Comparison of ENCODE assay signal across 5 cellular contexts in the genomic region with DNA sequence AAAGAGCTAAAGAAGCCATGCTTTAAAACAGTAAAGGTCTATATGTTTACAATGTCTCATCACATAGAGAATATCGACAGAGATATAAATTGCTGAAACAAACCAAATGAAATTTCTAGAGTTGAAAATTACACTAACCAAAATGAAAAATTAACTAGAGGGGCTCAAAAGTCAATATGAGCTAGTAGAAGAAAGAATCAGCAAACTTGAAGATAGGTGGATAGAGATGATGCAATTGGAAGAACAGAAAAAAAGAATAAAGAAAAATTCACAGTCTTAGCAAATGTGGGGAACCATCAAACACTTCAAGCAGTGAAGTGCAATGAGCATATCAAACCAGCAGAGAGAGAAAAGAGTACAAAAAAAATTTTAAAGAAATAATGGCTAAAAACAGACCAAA.
A peak's percentile ranks its signal among the peaks of the same experiment; 100 is the strongest.
TF ChIP-seq lines count a peak whose summit lies in the region.

No MANE protein-coding gene starts in this region.

TF ChIP-seq in SK-N-SH treated with all-trans-retinoic acid at 6 μM for 48 hours, 23 proteins besides CTCF, POLR2A, EP300 and RAD21:
- TF ChIP-seq ZFP30 (CRISPR knock-in tag; IDR thresholded peaks at IDR 0.05) (0 out of 2 replicates have a peak, but pooled peaks have one; percentile 45), ZC3H10 (CRISPR knock-in tag; IDR thresholded peaks at IDR 0.05) (no peak)

TF ChIP-seq in SK-N-SH, 30 proteins besides CTCF, POLR2A, EP300 and RAD21 (continues in another document):
- TF ChIP-seq FOXM1 (IDR thresholded peaks at IDR 0.05; ENCODE audit: low read depth) (no peak), NRF1 (IDR thresholded peaks at IDR 0.05; ENCODE audit: low read depth, low read length) (no peak), GATA2 (CRISPR knock-in tag; IDR thresholded peaks at IDR 0.05) (no peak), CHD2 (IDR thresholded peaks at IDR 0.05; ENCODE audit: low read length, partially characterized antibody) (no peak), YY1 (IDR thresholded peaks at IDR 0.05; ENCODE audit: low read depth) (no peak), JUND (IDR thresholded peaks at IDR 0.05) (no peak), RCOR1 (IDR thresholded peaks at IDR 0.05; ENCODE audit: low read length) (no peak), RXRA (IDR thresholded peaks at IDR 0.05; ENCODE audit: borderline replicate concordance, low read depth) (no peak), SMC3 (IDR thresholded peaks at IDR 0.05; ENCODE audit: low read depth, low read length) (no peak), SIN3A (IDR thresholded peaks at IDR 0.05; ENCODE audit: borderline replicate concordance, low read depth, low read length) (no peak), ELF1 (IDR thresholded peaks at IDR 0.05) (no peak), GABPA (IDR thresholded peaks at IDR 0.05; ENCODE audit: low read depth) (no peak)
- TF ChIP-seq, protein P1, sequence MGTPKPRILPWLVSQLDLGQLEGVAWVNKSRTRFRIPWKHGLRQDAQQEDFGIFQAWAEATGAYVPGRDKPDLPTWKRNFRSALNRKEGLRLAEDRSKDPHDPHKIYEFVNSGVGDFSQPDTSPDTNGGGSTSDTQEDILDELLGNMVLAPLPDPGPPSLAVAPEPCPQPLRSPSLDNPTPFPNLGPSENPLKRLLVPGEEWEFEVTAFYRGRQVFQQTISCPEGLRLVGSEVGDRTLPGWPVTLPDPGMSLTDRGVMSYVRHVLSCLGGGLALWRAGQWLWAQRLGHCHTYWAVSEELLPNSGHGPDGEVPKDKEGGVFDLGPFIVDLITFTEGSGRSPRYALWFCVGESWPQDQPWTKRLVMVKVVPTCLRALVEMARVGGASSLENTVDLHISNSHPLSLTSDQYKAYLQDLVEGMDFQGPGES (IDR thresholded peaks at IDR 0.05; ENCODE audit: low read depth, low read length) = no peak

TF ChIP-seq in HEK293, 187 proteins besides CTCF, POLR2A, EP300 and RAD21:
- TF ChIP-seq SETDB1 (IDR thresholded peaks at IDR 0.05; ENCODE audit: insufficient read length, low read length) = peak; percentile 62
- TF ChIP-seq ZBTB1 (tag by site-specific recombination; IDR thresholded peaks at IDR 0.05) = no peak

TF ChIP-seq in K562, 482 proteins besides CTCF, POLR2A, EP300 and RAD21:
- TF ChIP-seq ZNF165 (CRISPR knock-in tag; IDR thresholded peaks at IDR 0.05; ENCODE audit: borderline replicate concordance) (no peak), ZNF184 (CRISPR knock-in tag; IDR thresholded peaks at IDR 0.05) (peak; percentile 80; the same call in 1 of the 2 replicates), CEBPG (CRISPR knock-in tag; IDR thresholded peaks at IDR 0.05) (no peak), CEBPG (tag; conservative IDR thresholded peaks at IDR 0.05 in 1 of 2, IDR thresholded peaks at IDR 0.05 in 1 of 2) (0 out of 4 replicates have a peak, but pooled peaks of 1 of the 2 experiments have one; percentile 40), RB1 (IDR thresholded peaks at IDR 0.05; ENCODE audit: low read depth) (no peak), MEF2A (IDR thresholded peaks at IDR 0.05; ENCODE audit: control insufficient read depth, low read depth, low read length) (no peak)
- TF ChIP-seq, protein P2, sequence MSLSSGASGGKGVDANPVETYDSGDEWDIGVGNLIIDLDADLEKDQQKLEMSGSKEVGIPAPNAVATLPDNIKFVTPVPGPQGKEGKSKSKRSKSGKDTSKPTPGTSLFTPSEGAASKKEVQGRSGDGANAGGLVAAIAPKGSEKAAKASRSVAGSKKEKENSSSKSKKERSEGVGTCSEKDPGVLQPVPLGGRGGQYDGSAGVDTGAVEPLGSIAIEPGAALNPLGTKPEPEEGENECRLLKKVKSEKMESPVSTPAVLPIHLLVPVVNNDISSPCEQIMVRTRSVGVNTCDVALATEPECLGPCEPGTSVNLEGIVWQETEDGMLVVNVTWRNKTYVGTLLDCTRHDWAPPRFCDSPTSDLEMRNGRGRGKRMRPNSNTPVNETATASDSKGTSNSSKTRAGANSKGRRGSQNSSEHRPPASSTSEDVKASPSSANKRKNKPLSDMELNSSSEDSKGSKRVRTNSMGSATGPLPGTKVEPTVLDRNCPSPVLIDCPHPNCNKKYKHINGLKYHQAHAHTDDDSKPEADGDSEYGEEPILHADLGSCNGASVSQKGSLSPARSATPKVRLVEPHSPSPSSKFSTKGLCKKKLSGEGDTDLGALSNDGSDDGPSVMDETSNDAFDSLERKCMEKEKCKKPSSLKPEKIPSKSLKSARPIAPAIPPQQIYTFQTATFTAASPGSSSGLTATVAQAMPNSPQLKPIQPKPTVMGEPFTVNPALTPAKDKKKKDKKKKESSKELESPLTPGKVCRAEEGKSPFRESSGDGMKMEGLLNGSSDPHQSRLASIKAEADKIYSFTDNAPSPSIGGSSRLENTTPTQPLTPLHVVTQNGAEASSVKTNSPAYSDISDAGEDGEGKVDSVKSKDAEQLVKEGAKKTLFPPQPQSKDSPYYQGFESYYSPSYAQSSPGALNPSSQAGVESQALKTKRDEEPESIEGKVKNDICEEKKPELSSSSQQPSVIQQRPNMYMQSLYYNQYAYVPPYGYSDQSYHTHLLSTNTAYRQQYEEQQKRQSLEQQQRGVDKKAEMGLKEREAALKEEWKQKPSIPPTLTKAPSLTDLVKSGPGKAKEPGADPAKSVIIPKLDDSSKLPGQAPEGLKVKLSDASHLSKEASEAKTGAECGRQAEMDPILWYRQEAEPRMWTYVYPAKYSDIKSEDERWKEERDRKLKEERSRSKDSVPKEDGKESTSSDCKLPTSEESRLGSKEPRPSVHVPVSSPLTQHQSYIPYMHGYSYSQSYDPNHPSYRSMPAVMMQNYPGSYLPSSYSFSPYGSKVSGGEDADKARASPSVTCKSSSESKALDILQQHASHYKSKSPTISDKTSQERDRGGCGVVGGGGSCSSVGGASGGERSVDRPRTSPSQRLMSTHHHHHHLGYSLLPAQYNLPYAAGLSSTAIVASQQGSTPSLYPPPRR (CRISPR knock-in tag; IDR thresholded peaks at IDR 0.05; ENCODE audit: borderline replicate concordance) = no peak
- TF ChIP-seq, protein P3, sequence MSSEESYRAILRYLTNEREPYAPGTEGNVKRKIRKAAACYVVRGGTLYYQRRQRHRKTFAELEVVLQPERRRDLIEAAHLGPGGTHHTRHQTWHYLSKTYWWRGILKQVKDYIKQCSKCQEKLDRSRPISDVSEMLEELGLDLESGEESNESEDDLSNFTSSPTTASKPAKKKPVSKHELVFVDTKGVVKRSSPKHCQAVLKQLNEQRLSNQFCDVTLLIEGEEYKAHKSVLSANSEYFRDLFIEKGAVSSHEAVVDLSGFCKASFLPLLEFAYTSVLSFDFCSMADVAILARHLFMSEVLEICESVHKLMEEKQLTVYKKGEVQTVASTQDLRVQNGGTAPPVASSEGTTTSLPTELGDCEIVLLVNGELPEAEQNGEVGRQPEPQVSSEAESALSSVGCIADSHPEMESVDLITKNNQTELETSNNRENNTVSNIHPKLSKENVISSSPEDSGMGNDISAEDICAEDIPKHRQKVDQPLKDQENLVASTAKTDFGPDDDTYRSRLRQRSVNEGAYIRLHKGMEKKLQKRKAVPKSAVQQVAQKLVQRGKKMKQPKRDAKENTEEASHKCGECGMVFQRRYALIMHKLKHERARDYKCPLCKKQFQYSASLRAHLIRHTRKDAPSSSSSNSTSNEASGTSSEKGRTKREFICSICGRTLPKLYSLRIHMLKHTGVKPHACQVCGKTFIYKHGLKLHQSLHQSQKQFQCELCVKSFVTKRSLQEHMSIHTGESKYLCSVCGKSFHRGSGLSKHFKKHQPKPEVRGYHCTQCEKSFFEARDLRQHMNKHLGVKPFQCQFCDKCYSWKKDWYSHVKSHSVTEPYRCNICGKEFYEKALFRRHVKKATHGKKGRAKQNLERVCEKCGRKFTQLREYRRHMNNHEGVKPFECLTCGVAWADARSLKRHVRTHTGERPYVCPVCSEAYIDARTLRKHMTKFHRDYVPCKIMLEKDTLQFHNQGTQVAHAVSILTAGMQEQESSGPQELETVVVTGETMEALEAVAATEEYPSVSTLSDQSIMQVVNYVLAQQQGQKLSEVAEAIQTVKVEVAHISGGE (CRISPR knock-in tag; IDR thresholded peaks at IDR 0.05) = no peak

TF ChIP-seq in H1, 55 proteins besides CTCF, POLR2A, EP300 and RAD21:
- no peak for TF ChIP-seq RBBP5 (IDR thresholded peaks at IDR 0.05; ENCODE audit: borderline replicate concordance, low read depth, low read length)
- no peak for TF ChIP-seq BACH1 (IDR thresholded peaks at IDR 0.05; ENCODE audit: low read length)
- peak; percentile 8; the same call in 1 of the 2 replicates for TF ChIP-seq CEBPB (IDR thresholded peaks at IDR 0.05; ENCODE audit: low read depth, low read length)
- TF ChIP-seq CREB1 (IDR thresholded peaks at IDR 0.05) = no peak
- no peak for TF ChIP-seq SRF (IDR thresholded peaks at IDR 0.05; ENCODE audit: low read depth, low read length)
- no peak for TF ChIP-seq BRCA1 (IDR thresholded peaks at IDR 0.05; ENCODE audit: low read depth, low read length)
- no peak for TF ChIP-seq CHD1 (IDR thresholded peaks at IDR 0.05; ENCODE audit: low read depth, low read length)
